Comparison of ENCODE assay signal across 21 cellular contexts in genomic region chr6:15556711-15557110, GRCh38.
"Had no signal": no experiment of that assay in that cellular context is flagged by ENCODE, and none has a peak within 500 bp of the region (broad histone marks: within the 10 kb centered on the region; RNA-seq: fewer than 3 reads in every experiment).

No MANE protein-coding gene starts in this region.

- H3K27ac ChIP-seq: WERI-Rb-1 had no signal

- H3K36me3 Mint-ChIP-seq: activated naive CD4-positive, alpha-beta T cell treated with anti-CD3 and anti-CD28 coated beads, Interleukin-2, amount 50 U/mL, for 72 hours; brain had no signal

- H3K9me3 Mint-ChIP-seq: activated T-helper 17 cell treated with anti-CD3 and anti-CD28 coated beads, Interleukin-2, amount 50 U/mL, for 72 hours; brain had no signal

- H3K4me3 ChIP-seq: mucosa of descending colon had no signal

- H3K4me3 Mint-ChIP-seq: activated CD8-positive, alpha-beta T cell treated with anti-CD3 and anti-CD28 coated beads, Interleukin-2, amount 10 ng/mL, durations not matched to agents 7 days and 5 days; activated T-helper 17 cell treated with anti-CD3 and anti-CD28 coated beads, Interleukin-2, amount 50 U/mL, for 72 hours; brain; neural crest cell had no signal

- DNase-seq: activated CD4-positive, alpha-beta T cell treated with anti-CD3 and anti-CD28 coated beads for 1 hour; activated CD4-positive, alpha-beta T cell treated with anti-CD3 and anti-CD28 coated beads, Interleukin-2, amount 50 U/mL, for 1 hour; activated CD8-positive, alpha-beta T cell treated with anti-CD3 and anti-CD28 coated beads, Interleukin-2, amount 10 ng/mL, durations not matched to agents 7 days and 5 days; aorta; dermis blood vessel endothelial cell; effector CD8-positive, alpha-beta T cell; erythroblast; foreskin fibroblast; kidney glomerular epithelial cell; mesendoderm; mucosa of descending colon; small intestine; stimulated activated CD4-positive, alpha-beta T cell treated with anti-CD3 and anti-CD28 coated beads, Interleukin-2, amount 100 ng/mL, for 24 hours; stimulated activated naive CD4-positive, alpha-beta T cell; WERI-Rb-1 had no signal

- H3K27me3 Mint-ChIP-seq: activated T-helper 17 cell treated with anti-CD3 and anti-CD28 coated beads, Interleukin-2, amount 50 U/mL, for 72 hours; brain had no signal

- H3K9me3 ChIP-seq: mucosa of descending colon had no signal

- H3K27ac Mint-ChIP-seq: activated CD8-positive, alpha-beta T cell treated with anti-CD3 and anti-CD28 coated beads, Interleukin-2, amount 10 ng/mL, durations not matched to agents 7 days and 5 days; activated T-helper 17 cell treated with anti-CD3 and anti-CD28 coated beads, Interleukin-2, amount 50 U/mL, for 72 hours; brain had no signal

- ATAC-seq: activated CD8-positive, alpha-beta T cell treated with anti-CD3 and anti-CD28 coated beads, Interleukin-2, amount 10 ng/mL, durations not matched to agents 7 days and 5 days; activated naive CD4-positive, alpha-beta T cell treated with anti-CD3 and anti-CD28 coated beads, Interleukin-2, amount 50 U/mL, for 72 hours; activated T-helper 17 cell treated with anti-CD3 and anti-CD28 coated beads, Interleukin-2, amount 50 U/mL, for 72 hours; mucosa of descending colon; sciatic nerve had no signal

- FAIRE-seq: small intestine, TTC549 had no signal

- H3K36me3 ChIP-seq: WERI-Rb-1 had no signal
